Comparison of ENCODE assay signal across 19 cellular contexts in the genomic region with DNA sequence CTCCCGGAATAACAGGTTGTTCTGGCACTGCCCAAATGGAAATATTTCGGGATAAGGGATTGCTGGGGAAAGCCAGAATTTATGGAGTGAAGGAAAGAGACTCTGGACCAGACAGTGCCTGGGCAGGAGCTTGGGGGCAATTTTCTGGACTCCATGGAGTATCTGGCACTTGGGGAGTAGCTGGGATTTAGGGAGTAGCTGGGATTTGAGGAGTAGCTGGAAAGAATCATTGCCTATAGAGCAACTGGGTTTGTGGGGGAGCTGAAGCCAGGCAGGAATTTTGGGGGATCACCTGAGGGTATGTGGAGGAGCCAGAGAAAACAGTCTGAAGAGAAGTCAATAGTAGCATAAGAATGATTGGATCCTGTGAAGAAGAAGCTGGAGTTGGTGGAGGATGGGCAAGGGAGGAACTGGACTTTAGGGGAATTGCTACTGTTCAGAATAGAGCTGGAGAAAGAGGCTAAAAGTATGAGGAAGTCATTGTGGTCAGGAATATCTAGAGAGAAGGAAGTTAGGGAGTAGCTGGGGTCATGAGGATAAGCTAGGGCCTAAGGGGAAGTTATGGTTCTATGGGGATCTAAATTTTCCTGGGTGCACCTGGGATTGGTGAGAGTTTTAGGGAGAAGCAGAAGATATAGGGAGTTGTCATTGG. TPM values are rescaled to one million over a fixed set of nuclear protein-coding genes. Genes with fewer than 3 reads are reported as not detected.
"Had no signal": no experiment of that assay in that cellular context is flagged by ENCODE, and none has a peak within 500 bp of the region (broad histone marks: within the 10 kb centered on the region; RNA-seq: fewer than 3 reads in every experiment).

No MANE protein-coding gene starts in this region.

- H3K36me3 ChIP-seq: breast epithelium, heart right ventricle, left ventricle myocardium inferior, suprapubic skin had no signal

- H3K27me3 Mint-ChIP-seq: activated naive CD8-positive, alpha-beta T cell; type B pancreatic cell had no signal

- H3K36me3 Mint-ChIP-seq: activated naive CD8-positive, alpha-beta T cell had no signal

- H3K4me3 ChIP-seq: breast epithelium, heart right ventricle, left ventricle myocardium inferior, suprapubic skin had no signal

- H3K27me3 ChIP-seq: breast epithelium, suprapubic skin had no signal

- H3K27ac Mint-ChIP-seq: activated naive CD8-positive, alpha-beta T cell; activated T-helper 2 cell treated with anti-CD3 and anti-CD28 coated beads, Interferon-gamma antibody, Interleukin-2, Interleukin-4, amounts not matched to agents 10 μg/mL and 5 μg/mL and 100 μg/mL, durations not matched to agents 14 hours and 24 hours and 36 hours; memory B cell; nephron; type B pancreatic cell had no signal

- H3K4me1 Mint-ChIP-seq: nephron had no signal

- H3K4me3 Mint-ChIP-seq: activated naive CD8-positive, alpha-beta T cell; memory B cell; nephron; type B pancreatic cell had no signal

- H3K4me1 ChIP-seq: breast epithelium had no signal

- ATAC-seq: heart right ventricle had no signal

- H3K27ac ChIP-seq: breast epithelium, heart right ventricle, left ventricle myocardium inferior, suprapubic skin had no signal

- H3K9me3 ChIP-seq: breast epithelium, suprapubic skin had no signal

- DNase-seq: activated CD4-positive, alpha-beta T cell treated with anti-CD3 and anti-CD28 coated beads for 48 hours; activated T-cell treated with anti-CD3 and anti-CD28 coated beads for 4 hours; aorta; foreskin melanocyte; heart right ventricle; islet precursor cell; left ventricle myocardium inferior; stimulated activated CD4-positive, alpha-beta T cell treated with anti-CD3 and anti-CD28 coated beads, Interleukin-12 subunit alpha, Interleukin-12 subunit beta, amount 100 ng/mL, for 4 hours; stimulated activated naive CD4-positive, alpha-beta T cell treated with Interleukin-2 at 50 U/mL for 16 hours; T-helper 9 cell had no signal

RNA-seq across cellular contexts. Expression of a gene that starts 14.8 kb away (rescaled TPM):
- total RNA-seq: left ventricle myocardium inferior, suprapubic skin had no signal

RNA-seq across cellular contexts. Expression of a gene that starts 17.0 kb away (rescaled TPM):
- total RNA-seq: breast epithelium, left ventricle myocardium inferior, osteocyte, suprapubic skin had no signal

RNA-seq across cellular contexts. Expression of a gene that starts 40.1 kb away (rescaled TPM):
- total RNA-seq: activated CD8-positive, alpha-beta memory T cell treated with anti-CD3 and anti-CD28 coated beads for 36 hours; aorta; breast epithelium; osteocyte; suprapubic skin had no signal
